ENCODE assay signal across 9 cellular contexts in genomic region chr3:102979682-102980378, GRCh38.
DNase-seq lines count a peak whose midpoint lies in the region; ATAC-seq and TF ChIP-seq lines count a peak whose summit lies in the region.
"Had no signal": no experiment of that assay in that cellular context is flagged by ENCODE, and none has a peak within 500 bp of the region (broad histone marks: within the 10 kb centered on the region; RNA-seq: fewer than 3 reads in every experiment).

No MANE protein-coding gene starts in this region.

- DNase-seq in AG20443 (ENCODE audit: low spot score) (peak; percentile 90), RKO (ENCODE audit: low spot score) (peak; percentile 89), fibroblast of pulmonary artery (ENCODE audit: low read depth) (peak; percentile 94), pons (ENCODE audit: low spot score) (peak; percentile 19), H7 (no peak)
- DNase-seq in activated T-cell treated with anti-CD3 and anti-CD28 coated beads, Interleukin-2, amount 50 U/mL, for 48 hours, result no peak
- DNase-seq: CD4-positive, CD25-positive, alpha-beta regulatory T cell had no signal

- H3K27me3 ChIP-seq in H7 (ENCODE audit: control insufficient read depth, insufficient read depth, low read length), result no peaks in the 10 kb centered on the region

- no peak for TF ChIP-seq CTCF in fibroblast of pulmonary artery (IDR thresholded peaks at IDR 0.05; ENCODE audit: low read length, missing control alignments)

- ATAC-seq in GM18858 (IDR thresholded peaks at IDR 0.05; ENCODE audit: unreplicated experiment) (no peak), HG03432 (IDR thresholded peaks at IDR 0.05; ENCODE audit: unreplicated experiment) (no peak)

- H3K36me3 ChIP-seq in H7 (replicated peaks; ENCODE audit: control insufficient read depth, insufficient read depth, low read length), result no peaks in the 10 kb centered on the region

- H3K4me3 ChIP-seq in fibroblast of pulmonary artery (replicated peaks; ENCODE audit: low read depth, low read length) (no peak overlapping the region), H7 (ENCODE audit: insufficient read depth, low read depth, low read length) (no peak overlapping the region)

Comparison
In these comparisons a context has a peak if more than half of its experiments do, and no peak if none do; other contexts are left out.
1. DNase-seq: peak in AG20443 (single experiment), RKO (single experiment), fibroblast of pulmonary artery (single experiment) and pons (single experiment); none in H7 (single experiment) and activated T-cell treated with anti-CD3 and anti-CD28 coated beads, Interleukin-2, amount 50 U/mL, for 48 hours (0 of 2).